8 cellular contexts compared by ENCODE assay signal in genomic region chr16:25257956-25258855, GRCh38. TPM values are rescaled to one million over a fixed set of nuclear protein-coding genes. Genes with fewer than 3 reads are reported as not detected.
A peak's percentile ranks its signal among the peaks of the same experiment; 100 is the strongest.
DNase-seq lines count a peak whose midpoint lies in the region; ATAC-seq and TF ChIP-seq lines count a peak whose summit lies in the region.

No MANE protein-coding gene starts in this region.

- peak in 1 of 2 donors; percentile 35 for TF ChIP-seq POLR2A in adrenal gland (IDR thresholded peaks at IDR 0.05)
- no peak for TF ChIP-seq POLR2A in uterus (IDR thresholded peaks at IDR 0.05)

- no peak for TF ChIP-seq CTCF in GM12875 (IDR thresholded peaks at IDR 0.05; ENCODE audit: borderline replicate concordance, insufficient read depth, low read depth, low read length)
- peak in 1 of 6 experiments; percentile 19 for TF ChIP-seq CTCF in adrenal gland (IDR thresholded peaks at IDR 0.05)
- TF ChIP-seq CTCF in uterus (IDR thresholded peaks at IDR 0.05): peak in 1 of 4 experiments; percentile 13

- H3K27me3 ChIP-seq in adrenal gland: no peaks in the 10 kb centered on the region
- H3K27me3 ChIP-seq in uterus: no peaks in the 10 kb centered on the region

- H3K36me3 ChIP-seq in adrenal gland (replicated peaks in 1 of 2) (peaks cover 0 to 20% of the 10 kb centered on the region in 2 donors), uterus (no peaks in the 10 kb centered on the region)

- peak overlapping the region in 4 of 5 donors; percentile 95 to 99 (median 98) for H3K27ac ChIP-seq in adrenal gland
- peak overlapping the region; percentile 95 to 98 for H3K27ac ChIP-seq in uterus

- H3K4me1 ChIP-seq in adrenal gland (replicated peaks in 1 of 2) (peaks cover 22 to 41% of the 10 kb centered on the region in 2 donors), uterus (peaks cover 0 to 16% of the 10 kb centered on the region in 2 donors)

- DNase-seq in NCI-H1105 (lab: John Stamatoyannopoulos, UW) (peak; percentile 92), SW 1271 (lab: John Stamatoyannopoulos, UW) (peak; percentile 59 to 73), adrenal gland (peak; percentile 76 to 91 (median 84)), left ventricle myocardium superior (peak; percentile 83), pulmonary artery endothelial cell (ENCODE audit: low read depth, low spot score) (peak; percentile 41), uterus (peak; percentile 84 to 87)

- peak; percentile 44 for ATAC-seq in HG02642 (IDR thresholded peaks at IDR 0.05; ENCODE audit: poor library complexity, unreplicated experiment)
- ATAC-seq in left ventricle myocardium superior: peak; percentile 57

- H3K9me3 ChIP-seq in adrenal gland (replicated peaks in 1 of 3): no peaks in the 10 kb centered on the region
- H3K9me3 ChIP-seq in uterus: no peaks in the 10 kb centered on the region

- 2 to 19% (median 4%) methylated on average over 5 to 57 of the region's 57 CpGs for WGBS in adrenal gland, 4 donors

- peak overlapping the region; percentile 92 for H3K4me3 ChIP-seq in GM12875 (ENCODE audit: low read depth, low read length)
- peak overlapping the region; percentile 27 to 78 (median 42) for H3K4me3 ChIP-seq in adrenal gland
- H3K4me3 ChIP-seq in uterus: peak overlapping the region; percentile 81 to 83

- intact Hi-C loops in adrenal gland (cut with DNase I) (no loop called here), left ventricle myocardium superior (cut with micrococcal nuclease) (no loop called here), uterus (cut with DNase I; ENCODE audit: low total_unique reads) (no loop called here)

RNA-seq across cellular contexts. Expression of gene ZKSCAN2, which starts 0.6 kb away (rescaled TPM):
- total RNA-seq in adrenal gland (1 to 10 TPM; 3.6 to 8.4 (median 5.2) TPM), left ventricle myocardium superior (3.9 TPM), pulmonary artery endothelial cell (2.6 and 4.2 TPM in 2 replicates), uterus (10 to 100 TPM in 1 of 4 donors, 1 to 10 TPM in 3; 1.3 to 15.8 (median 7.6) TPM)
- polyA plus RNA-seq in adrenal gland: 1 to 10 TPM; 1.2 to 3.9 (median 2.0) TPM

RNA-seq across cellular contexts. Expression of gene AQP8, which starts 41.5 kb away (rescaled TPM):
- 1 to 10 TPM in 1 of 8 donors, under 1 TPM in 1, not detected in 6; 0.38 to 2.2 TPM for total RNA-seq in adrenal gland
- under 1 TPM in 2 of 3 donors, not detected in 1; 0.40 to 0.47 TPM for polyA plus RNA-seq in adrenal gland
- not detected for total RNA-seq in left ventricle myocardium superior
- not detected in 2 replicates for total RNA-seq in pulmonary artery endothelial cell
- under 1 TPM in 2 of 4 donors, not detected in 2; 0.26 to 0.34 TPM for total RNA-seq in uterus

Comparison
In these comparisons a context has a peak if more than half of its experiments do, and no peak if none do; other contexts are left out.
1. Peak in every context shown above with its lines: DNase-seq, ATAC-seq, H3K4me3 ChIP-seq and H3K27ac ChIP-seq.
2. DNase-seq: peak in every context shown above with its lines; median percentile 92 in NCI-H1105; 86 in uterus; 84 in adrenal gland; 83 in left ventricle myocardium superior; 66 in SW 1271; 41 in pulmonary artery endothelial cell.